ENCODE assay signal across 10 cellular contexts in genomic region chr6:36622901-36623546, GRCh38.
DNase-seq lines count a peak whose midpoint lies in the region; ATAC-seq, FAIRE-seq and TF ChIP-seq lines count a peak whose summit lies in the region.
"Had no signal": no experiment of that assay in that cellular context is flagged by ENCODE, and none has a peak within 500 bp of the region (broad histone marks: within the 10 kb centered on the region; RNA-seq: fewer than 3 reads in every experiment).

No MANE protein-coding gene starts in this region.

- no peak overlapping the region for H3K27ac ChIP-seq in DOHH2 (ENCODE audit: low read depth, low read length)
- H3K27ac ChIP-seq in HL-60 (replicated peaks): 0 out of 2 replicates have a peak overlapping the region, but pooled peaks have one; percentile 2
- H3K27ac ChIP-seq in duodenal mucosa (ENCODE audit: low read depth, low read length): no peak overlapping the region
- no peak overlapping the region for H3K27ac ChIP-seq in rectal smooth muscle tissue (ENCODE audit: low read depth, low read length)

- no peaks in the 10 kb centered on the region for H4K20me1 ChIP-seq in DOHH2 (ENCODE audit: control insufficient read depth, insufficient read depth, low read depth, low read length)

- H3K4me1 ChIP-seq in DOHH2 (ENCODE audit: control insufficient read depth, low read length): peaks cover 34% of the 10 kb centered on the region
- peaks cover 53% of the 10 kb centered on the region in 2 donors for H3K4me1 ChIP-seq in duodenal mucosa (ENCODE audit: control insufficient read depth in 1 of 2, insufficient read depth in 2 of 2, low read length in 2 of 2)
- H3K4me1 ChIP-seq in rectal smooth muscle tissue (ENCODE audit: control insufficient read depth, insufficient read depth, low read length): peaks cover 16% of the 10 kb centered on the region

- no peak for DNase-seq in HL-60 (ENCODE audit: low read depth in 1 of 2, low spot score in 1 of 2)
- DNase-seq in RCC 7860 (ENCODE audit: low spot score): no peak
- DNase-seq in NCI-H1417 treated with DMSO at 0.1 percent for 48 hours (lab: John Stamatoyannopoulos, UW): no peak
- DNase-seq: SHP77 treated with DMSO at 0.1 percent for 48 hours had no signal

- H3K4me3 ChIP-seq in DOHH2 (ENCODE audit: low read length): no peak overlapping the region
- H3K4me3 ChIP-seq in HL-60 (replicated peaks; ENCODE audit: insufficient read depth, low read length): no peak overlapping the region
- no peak overlapping the region for H3K4me3 ChIP-seq in duodenal mucosa (ENCODE audit: low read depth in 1 of 2, low read length in 2 of 2)
- peak overlapping the region; percentile 24 for H3K4me3 ChIP-seq in rectal smooth muscle tissue (ENCODE audit: low read length)
- H3K4me3 ChIP-seq: heart right ventricle, lung had no signal

- no peaks in the 10 kb centered on the region; the same call in 1 of the 2 replicates for H3F3A ChIP-seq in DOHH2 (ENCODE audit: control insufficient read depth, insufficient read depth)

- H3K9me3 ChIP-seq in DOHH2 (ENCODE audit: control insufficient read depth, insufficient read depth, low read length): no peaks in the 10 kb centered on the region
- H3K9me3 ChIP-seq in duodenal mucosa (ENCODE audit: control insufficient read depth in 1 of 2, low read length in 2 of 2): no peaks in the 10 kb centered on the region
- H3K9me3 ChIP-seq: heart right ventricle had no signal

- H3K36me3 ChIP-seq in DOHH2 (ENCODE audit: control insufficient read depth, low read length): no peaks in the 10 kb centered on the region
- H3K36me3 ChIP-seq in duodenal mucosa (ENCODE audit: control insufficient read depth in 1 of 2, insufficient read depth in 2 of 2, low read length in 2 of 2): no peaks in the 10 kb centered on the region
- no peaks in the 10 kb centered on the region for H3K36me3 ChIP-seq in rectal smooth muscle tissue (ENCODE audit: control insufficient read depth, insufficient read depth, low read length)
- H3K36me3 ChIP-seq: heart right ventricle had no signal

- H3K27me3 ChIP-seq in DOHH2 (ENCODE audit: control insufficient read depth, low read length) (peaks cover 9% of the 10 kb centered on the region; the same call in 1 of the 2 replicates), HL-60 (ENCODE audit: insufficient read depth, poor library complexity, severe bottlenecking) (no peaks in the 10 kb centered on the region), duodenal mucosa (ENCODE audit: control insufficient read depth in 1 of 2, insufficient read depth in 2 of 2, low read length in 2 of 2) (no peaks in the 10 kb centered on the region), rectal smooth muscle tissue (ENCODE audit: control insufficient read depth, insufficient read depth, low read length) (no peaks in the 10 kb centered on the region)
- H3K27me3 ChIP-seq: heart right ventricle had no signal

- no peaks in the 10 kb centered on the region for H3K79me2 ChIP-seq in DOHH2 (ENCODE audit: control insufficient read depth, low read length)

- no peak for ATAC-seq in GM18873 (IDR thresholded peaks at IDR 0.05; ENCODE audit: low FRiP score, unreplicated experiment)

- H3K4me2 ChIP-seq in DOHH2 (ENCODE audit: low read length): peak overlapping the region; percentile 48; the same call in 1 of the 2 replicates

- H3K9ac ChIP-seq in duodenal mucosa (ENCODE audit: low read depth in 1 of 2, low read length in 2 of 2) (peak overlapping the region; percentile 39 to 44), rectal smooth muscle tissue (ENCODE audit: low read length) (peak overlapping the region; percentile 3)

- no peaks in the 10 kb centered on the region for H3K9me2 ChIP-seq in DOHH2 (replicated peaks; ENCODE audit: control insufficient read depth, low read length)

- FAIRE-seq in RCC 7860 (lab: Jason Lieb, UNC): no peak

- no peak for TF ChIP-seq CTCF in DOHH2 (IDR thresholded peaks at IDR 0.05; ENCODE audit: low read depth, low read length, poor library complexity, severe bottlenecking)
- no peak for TF ChIP-seq CTCF in HL-60 (IDR thresholded peaks at IDR 0.05; ENCODE audit: insufficient read depth, low read length)
